In genomic region chr16:83365166-83365565, GRCh38 we compare ENCODE assay signal across 22 cellular contexts.
A peak's percentile ranks its signal among the peaks of the same experiment; 100 is the strongest.
DNase-seq lines count a peak whose midpoint lies in the region; TF ChIP-seq lines count a peak whose summit lies in the region.
"Had no signal": no experiment of that assay in that cellular context is flagged by ENCODE, and none has a peak within 500 bp of the region (broad histone marks: within the 10 kb centered on the region; RNA-seq: fewer than 3 reads in every experiment).

No MANE protein-coding gene starts in this region.

- H3K4me1 ChIP-seq in osteoblast (ENCODE audit: insufficient read depth, low read length) = no peaks in the 10 kb centered on the region
- H3K4me1 ChIP-seq: esophagus squamous epithelium, HAP-1, vagina had no signal

- H3K4me2 ChIP-seq in osteoblast (ENCODE audit: insufficient read depth, low read length) = no peak overlapping the region
- H3K4me2 ChIP-seq: hepatocyte, KMS-11 had no signal

- H4K20me1 ChIP-seq in osteoblast (ENCODE audit: insufficient read depth, low read length) = no peaks in the 10 kb centered on the region

- no peak overlapping the region for H3K4me3 ChIP-seq in epithelial cell of proximal tubule (ENCODE audit: low read depth, low read length)
- H3K4me3 ChIP-seq in osteoblast (ENCODE audit: insufficient read depth, low read length) = no peak overlapping the region
- H3K4me3 ChIP-seq: cardiac muscle cell, esophagus squamous epithelium, HAP-1, hepatocyte, thoracic aorta, vagina had no signal

- no peak overlapping the region for H3K27ac ChIP-seq in osteoblast (ENCODE audit: low read depth, low read length)
- H3K27ac ChIP-seq: cardiac muscle cell, esophagus squamous epithelium, hepatocyte, KMS-11, thoracic aorta, vagina had no signal

- H2AFZ ChIP-seq in osteoblast (ENCODE audit: low read length) = no peak overlapping the region
- H2AFZ ChIP-seq: hepatocyte had no signal

- no peaks in the 10 kb centered on the region for H3K36me3 ChIP-seq in osteoblast (ENCODE audit: insufficient read depth, low read length)
- H3K36me3 ChIP-seq: cardiac muscle cell, esophagus squamous epithelium, HAP-1, thoracic aorta, vagina had no signal

- peak; percentile 24 for DNase-seq in AG20443 (ENCODE audit: low spot score)
- peak; percentile 90 for DNase-seq in RPMI7951 (ENCODE audit: low read depth)
- peak; percentile 22 for DNase-seq in epithelial cell of proximal tubule (ENCODE audit: low read depth)
- DNase-seq in osteoblast (ENCODE audit: insufficient read length, low spot score, missing footprints) = peak; percentile 47
- no peak for DNase-seq in stimulated activated CD4-positive, alpha-beta T cell treated with anti-CD3 and anti-CD28 coated beads, Interleukin-4, amount 100 ng/mL, for 1 hour
- DNase-seq in activated gamma-delta T cell (lab: John Stamatoyannopoulos, UW) = no peak
- DNase-seq in globus pallidus (ENCODE audit: low spot score) = no peak
- no peak for DNase-seq in GDM1 (lab: John Stamatoyannopoulos, UW)
- DNase-seq: activated CD4-positive, alpha-beta memory T cell treated with anti-CD3 and anti-CD28 coated beads, Interleukin-2, amount 10 ng/mL, durations not matched to agents 7 days and 5 days; CD4-positive, alpha-beta memory T cell; DMS 273 treated with DMSO at 0.1 percent for 48 hours; esophagus squamous epithelium; MV-4-11; NCI-H187 treated with DMSO at 0.1 percent for 48 hours; NCI-H2227 treated with DMSO at 0.1 percent for 48 hours; stimulated activated CD4-positive, alpha-beta T cell treated with anti-CD3 and anti-CD28 coated beads, Interleukin-2, amount 100 ng/mL, for 24 hours had no signal

- H3K79me2 ChIP-seq in osteoblast (ENCODE audit: insufficient read depth, low read length) = no peaks in the 10 kb centered on the region
- H3K79me2 ChIP-seq: hepatocyte had no signal

- no peaks in the 10 kb centered on the region for H3K27me3 ChIP-seq in osteoblast (ENCODE audit: insufficient read depth, low read length)
- H3K27me3 ChIP-seq: cardiac muscle cell, esophagus squamous epithelium, vagina had no signal

- no peak for TF ChIP-seq CTCF in epithelial cell of proximal tubule (conservative IDR thresholded peaks at IDR 0.05; ENCODE audit: low read depth, low read length)
- TF ChIP-seq CTCF in osteoblast (IDR thresholded peaks at IDR 0.05; ENCODE audit: extremely low read depth, low read depth, low read length) = no peak

- no peaks in the 10 kb centered on the region for H3K9me3 ChIP-seq in osteoblast (ENCODE audit: low read depth, low read length)
- H3K9me3 ChIP-seq: esophagus squamous epithelium, HAP-1, thoracic aorta, vagina had no signal

Comparison
In these comparisons a context has a peak if more than half of its experiments do, and no peak if none do; other contexts are left out.
1. DNase-seq: peak in AG20443 (single experiment), RPMI7951 (single experiment), epithelial cell of proximal tubule (single experiment) and osteoblast (single experiment); none in stimulated activated CD4-positive, alpha-beta T cell treated with anti-CD3 and anti-CD28 coated beads, Interleukin-4, amount 100 ng/mL, for 1 hour (single experiment), activated gamma-delta T cell (single experiment), globus pallidus (single experiment) and GDM1 (single experiment).